7 cellular contexts compared by ENCODE assay signal in genomic region chr1:225735252-225736149, GRCh38. TPM values are rescaled to one million over a fixed set of nuclear protein-coding genes. Genes with fewer than 3 reads are reported as not detected.
DNase-seq lines count a peak whose midpoint lies in the region; ATAC-seq, FAIRE-seq and TF ChIP-seq lines count a peak whose summit lies in the region.

No MANE protein-coding gene starts in this region.

- no peak overlapping the region for H2AFZ ChIP-seq in mesenchymal stem cell (ENCODE audit: low read depth, low read length)

- peak overlapping the region; percentile 26 for H2BK15ac ChIP-seq in mesenchymal stem cell (ENCODE audit: low read depth, poor library complexity, severe bottlenecking)

- intact Hi-C loops in uterus (cut with DNase I; ENCODE audit: low total_unique reads), result no loop called here
- intact Hi-C loops in CD14-positive monocyte (cut with micrococcal nuclease), result no loop called here

- TF ChIP-seq POLR2A in NB4 (IDR thresholded peaks at IDR 0.05; ENCODE audit: extremely low read depth, insufficient read length) (no peak), uterus (IDR thresholded peaks at IDR 0.05) (no peak)

- H3K14ac ChIP-seq in mesenchymal stem cell (ENCODE audit: low read length in 2 of 2), result no peak overlapping the region

- H3K9me3 ChIP-seq in mesenchymal stem cell (ENCODE audit: control insufficient read depth, low read length) (no peaks in the 10 kb centered on the region), uterus (no peaks in the 10 kb centered on the region)
- no peaks in the 10 kb centered on the region for H3K9me3 ChIP-seq in effector memory CD4-positive, alpha-beta T cell (ENCODE audit: control insufficient read depth, low read length)

- peaks cover 8% of the 10 kb centered on the region for H3K4me1 Mint-ChIP-seq in CD14-positive monocyte

- no peaks in the 10 kb centered on the region for H3K36me3 ChIP-seq in bronchial epithelial cell (ENCODE audit: control insufficient read depth, insufficient read depth, low read length)
- H3K36me3 ChIP-seq in mesenchymal stem cell (ENCODE audit: control insufficient read depth in 1 of 2, insufficient read depth in 2 of 2, low read depth in 1 of 2, low read length in 2 of 2), result no peaks in the 10 kb centered on the region
- H3K36me3 ChIP-seq in uterus, result no peaks in the 10 kb centered on the region
- no peaks in the 10 kb centered on the region for H3K36me3 ChIP-seq in effector memory CD4-positive, alpha-beta T cell (ENCODE audit: control insufficient read depth, insufficient read depth, low read length)

- H3K4ac ChIP-seq in mesenchymal stem cell (ENCODE audit: low read depth in 1 of 2, low read length in 2 of 2), result no peak overlapping the region

- no peak overlapping the region for H3K4me3 Mint-ChIP-seq in CD14-positive monocyte

- no peaks in the 10 kb centered on the region for H3K36me3 Mint-ChIP-seq in CD14-positive monocyte

- peak overlapping the region; percentile 77 for H3K9ac ChIP-seq in mesenchymal stem cell (ENCODE audit: low read length)

- peak overlapping the region; percentile 50 for H3K4me2 ChIP-seq in mesenchymal stem cell (ENCODE audit: low read length, poor library complexity, severe bottlenecking)

- H3K9me3 Mint-ChIP-seq in CD14-positive monocyte, result no peaks in the 10 kb centered on the region

- no peak overlapping the region for H4K8ac ChIP-seq in mesenchymal stem cell (ENCODE audit: low read length)

- H3K27ac Mint-ChIP-seq in CD14-positive monocyte, result no peak overlapping the region

- WGBS in mesenchymal stem cell, result 49% methylated on average over 11 of the region's 12 CpGs

- H2AK5ac ChIP-seq in mesenchymal stem cell (ENCODE audit: low read length, severe bottlenecking), result no peak overlapping the region

- no peak overlapping the region for H2BK120ac ChIP-seq in mesenchymal stem cell (ENCODE audit: low read depth, low read length)

- H3K79me1 ChIP-seq in mesenchymal stem cell (replicated peaks; ENCODE audit: low read length, poor library complexity, severe bottlenecking), result no peaks in the 10 kb centered on the region

- no peak overlapping the region for H4K91ac ChIP-seq in mesenchymal stem cell (ENCODE audit: low read length)

- H3K18ac ChIP-seq in mesenchymal stem cell (ENCODE audit: low read depth in 1 of 2, low read length in 2 of 2), result peak overlapping the region in 1 of 2 experiments; percentile 54

- H3K27ac ChIP-seq in mesenchymal stem cell (ENCODE audit: low read length, poor library complexity, severe bottlenecking) (peak overlapping the region; percentile 94), uterus (peak overlapping the region; percentile 56 to 83)
- H3K27ac ChIP-seq in effector memory CD4-positive, alpha-beta T cell (ENCODE audit: insufficient read depth, low read length, poor library complexity, severe bottlenecking), result no peak overlapping the region

- no peak for ATAC-seq in GM19467 (IDR thresholded peaks at IDR 0.05; ENCODE audit: unreplicated experiment)

- no peak overlapping the region for H3K23ac ChIP-seq in mesenchymal stem cell (ENCODE audit: low read length in 2 of 2)

- H3K4me3 ChIP-seq in NB4 (ENCODE audit: low read depth, low read length) (no peak overlapping the region), bronchial epithelial cell (ENCODE audit: low read depth, low read length) (no peak overlapping the region), mesenchymal stem cell (ENCODE audit: insufficient read depth in 1 of 2, low read depth in 1 of 2, low read length in 2 of 2) (peak overlapping the region in 1 of 2 experiments; percentile 28), uterus (no peak overlapping the region)
- no peak overlapping the region for H3K4me3 ChIP-seq in effector memory CD4-positive, alpha-beta T cell (ENCODE audit: insufficient read depth, low read depth, low read length, poor library complexity, severe bottlenecking)

- peak overlapping the region in 1 of 2 experiments; percentile 28 for H2BK12ac ChIP-seq in mesenchymal stem cell (ENCODE audit: low read length in 2 of 2)

- H3K27me3 Mint-ChIP-seq in CD14-positive monocyte (ENCODE audit: low read depth in 3 of 3), result peaks cover 2 to 10% (median 3%) of the 10 kb centered on the region in 3 donors

- no peak for FAIRE-seq in bronchial epithelial cell (lab: Jason Lieb, UNC)

- no peaks in the 10 kb centered on the region for H3K27me3 ChIP-seq in bronchial epithelial cell (ENCODE audit: control insufficient read depth, insufficient read depth, low read length)
- no peaks in the 10 kb centered on the region for H3K27me3 ChIP-seq in mesenchymal stem cell (ENCODE audit: control insufficient read depth in 1 of 2, insufficient read depth in 1 of 2, low read length in 2 of 2)
- H3K27me3 ChIP-seq in uterus, result no peaks in the 10 kb centered on the region
- no peaks in the 10 kb centered on the region for H3K27me3 ChIP-seq in effector memory CD4-positive, alpha-beta T cell (replicated peaks; ENCODE audit: control insufficient read depth, insufficient read depth, low read length, poor library complexity, severe bottlenecking)

- peak overlapping the region; percentile 71 for H2BK5ac ChIP-seq in mesenchymal stem cell (ENCODE audit: low read depth, low read length, poor library complexity, severe bottlenecking)

- TF ChIP-seq CTCF in NB4 (IDR thresholded peaks at IDR 0.05; ENCODE audit: low read depth, low read length) (no peak), bronchial epithelial cell (IDR thresholded peaks at IDR 0.05; ENCODE audit: insufficient read depth, low read length, severe bottlenecking) (peak; percentile 6), uterus (IDR thresholded peaks at IDR 0.05) (no peak), CD14-positive monocyte (IDR thresholded peaks at IDR 0.05) (no peak)

- DNase-seq in NB4 (ENCODE audit: low read depth), result peak; percentile 25
- peak; percentile 99 for DNase-seq in bronchial epithelial cell (ENCODE audit: low read depth)
- DNase-seq in mesenchymal stem cell, result peak; percentile 98
- peak; percentile 79 to 80 for DNase-seq in uterus
- DNase-seq in CD14-positive monocyte (ENCODE audit: low spot score), result no peak
- no peak for DNase-seq in effector memory CD4-positive, alpha-beta T cell

- H3K4me1 ChIP-seq in mesenchymal stem cell (ENCODE audit: control insufficient read depth, insufficient read depth, low read depth, low read length), result peaks cover 22% of the 10 kb centered on the region
- peaks cover 0 to 11% of the 10 kb centered on the region in 2 donors for H3K4me1 ChIP-seq in uterus
- H3K4me1 ChIP-seq in effector memory CD4-positive, alpha-beta T cell (ENCODE audit: control insufficient read depth, insufficient read depth, low read length, poor library complexity, severe bottlenecking), result no peaks in the 10 kb centered on the region

RNA-seq across cellular contexts. Expression of gene SRP9, which starts 42.1 kb away (rescaled TPM):
- total RNA-seq in bronchial epithelial cell (217 and 254 TPM in 2 replicates), uterus (100 to 1,000 TPM; 169 to 551 (median 202) TPM)
- 196 TPM for polyA plus RNA-seq in mesenchymal stem cell (2013, experiment 1 of 2)
- 205 TPM for polyA plus RNA-seq in mesenchymal stem cell (2013, experiment 2 of 2)
- 100 to 1,000 TPM; 281 to 329 TPM for polyA plus RNA-seq in CD14-positive monocyte

Comparison
In these comparisons a context has a peak if more than half of its experiments do, and no peak if none do; other contexts are left out.
1. DNase-seq: peak in NB4 (single experiment), bronchial epithelial cell (single experiment), mesenchymal stem cell (single experiment) and uterus (2 of 2); none in CD14-positive monocyte (single experiment) and effector memory CD4-positive, alpha-beta T cell (0 of 3).